Comparison of ENCODE assay signal across 1 cellular context in genomic region chr15:51622269-51623180, GRCh38.
A peak's percentile ranks its signal among the peaks of the same experiment; 100 is the strongest.
TF ChIP-seq lines count a peak whose summit lies in the region.

A gene with protein sequence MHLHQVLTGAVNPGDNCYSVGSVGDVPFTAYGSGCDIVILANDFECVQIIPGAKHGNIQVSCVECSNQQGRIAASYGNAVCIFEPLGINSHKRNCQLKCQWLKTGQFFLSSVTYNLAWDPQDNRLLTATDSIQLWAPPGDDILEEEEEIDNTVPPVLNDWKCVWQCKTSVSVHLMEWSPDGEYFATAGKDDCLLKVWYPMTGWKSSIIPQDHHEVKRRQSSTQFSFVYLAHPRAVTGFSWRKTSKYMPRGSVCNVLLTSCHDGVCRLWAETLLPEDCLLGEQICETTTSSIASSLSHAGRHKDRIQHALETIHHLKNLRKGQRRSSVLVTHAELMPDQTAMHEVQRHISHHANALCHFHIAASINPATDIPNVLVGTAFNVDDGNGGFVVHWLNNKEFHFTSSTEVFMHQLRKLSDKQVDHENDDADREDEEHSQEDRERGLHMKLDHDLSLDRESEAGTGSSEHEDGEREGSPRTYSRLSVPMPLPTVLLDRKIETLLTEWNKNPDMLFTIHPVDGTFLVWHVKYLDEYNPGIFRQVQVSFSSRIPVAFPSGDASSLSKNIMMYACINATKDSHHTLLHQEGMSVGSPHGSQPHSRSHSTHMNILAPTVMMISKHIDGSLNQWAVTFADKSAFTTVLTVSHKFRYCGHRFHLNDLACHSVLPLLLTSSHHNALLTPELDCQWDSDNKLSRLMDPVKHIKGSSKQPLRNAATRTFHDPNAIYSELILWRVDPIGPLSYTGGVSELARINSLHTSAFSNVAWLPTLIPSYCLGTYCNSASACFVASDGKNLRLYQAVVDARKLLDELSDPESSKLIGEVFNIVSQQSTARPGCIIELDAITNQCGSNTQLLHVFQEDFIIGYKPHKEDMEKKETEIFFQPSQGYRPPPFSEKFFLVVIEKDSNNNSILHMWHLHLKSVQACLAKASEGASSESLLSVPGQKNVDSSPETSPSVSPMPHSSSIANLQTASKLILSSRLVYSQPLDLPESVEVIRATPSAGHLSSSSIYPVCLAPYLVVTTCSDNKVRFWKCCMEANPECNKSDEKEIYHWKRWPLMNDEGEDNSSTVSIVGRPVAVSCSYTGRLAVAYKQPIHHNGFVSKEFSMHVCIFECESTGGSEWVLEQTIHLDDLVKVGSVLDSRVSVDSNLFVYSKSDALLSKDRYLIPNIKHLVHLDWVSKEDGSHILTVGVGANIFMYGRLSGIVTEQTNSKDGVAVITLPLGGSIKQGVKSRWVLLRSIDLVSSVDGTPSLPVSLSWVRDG (N-terminal part only) (minus strand): TSS chr15:51622771. CDS start chr15:51622545, 226 bp downstream.

TF ChIP-seq in K562, 482 proteins besides CTCF, POLR2A, EP300 and RAD21 (continued from another document and continues in another):
- TF ChIP-seq CBX3 (IDR thresholded peaks at IDR 0.05; ENCODE audit: borderline replicate concordance in 1 of 2, low read length in 2 of 2) (no peak), SIN3B (IDR thresholded peaks at IDR 0.05; ENCODE audit: low read depth) (no peak), PHF21A (IDR thresholded peaks at IDR 0.05; ENCODE audit: borderline replicate concordance, low read depth) (peak; percentile 8; the same call in 1 of the 2 replicates), CBX5 (IDR thresholded peaks at IDR 0.05; ENCODE audit: borderline replicate concordance, low read depth) (no peak), POLR2H (tag; IDR thresholded peaks at IDR 0.05; ENCODE audit: low read depth) (no peak), BRCA1 (IDR thresholded peaks at IDR 0.05) (no peak), BRCA1 (CRISPR knock-in tag; IDR thresholded peaks at IDR 0.05) (no peak), CTBP1 (IDR thresholded peaks at IDR 0.05; ENCODE audit: borderline replicate concordance) (peak; percentile 57; the same call in 1 of the 2 replicates), HMBOX1 (IDR thresholded peaks at IDR 0.05) (no peak), CBX2 (IDR thresholded peaks at IDR 0.05; ENCODE audit: insufficient read depth, low read length, poor library complexity, severe bottlenecking) (no peak), NR2F6 (CRISPR knock-in tag; IDR thresholded peaks at IDR 0.05) (no peak), ZNF740 (CRISPR knock-in tag; IDR thresholded peaks at IDR 0.05) (no peak), ZNF740 (tag; IDR thresholded peaks at IDR 0.05) (no peak), NCOA6 (IDR thresholded peaks at IDR 0.05) (no peak), BDP1 (IDR thresholded peaks at IDR 0.05; ENCODE audit: insufficient read depth, insufficient read length) (no peak), GTF2E2 (tag; IDR thresholded peaks at IDR 0.05) (no peak), ZNF384 (IDR thresholded peaks at IDR 0.05; ENCODE audit: low read depth, low read length) (no peak), CHD1 (IDR thresholded peaks at IDR 0.05; ENCODE audit: low read length) (no peak), TBP (optimal IDR thresholded peaks at IDR 0.05; ENCODE audit: low read depth, low read length) (no peak), KDM5B (IDR thresholded peaks at IDR 0.05; ENCODE audit: insufficient replicate concordance, low read depth, low read length) (peak; percentile 49), ZFX (CRISPR knock-in tag; IDR thresholded peaks at IDR 0.05) (peak; percentile 39; the same call in 1 of the 2 replicates), TEAD1 (CRISPR knock-in tag; IDR thresholded peaks at IDR 0.05) (no peak; a peak in 1 of 4 replicates), SAFB2 (IDR thresholded peaks at IDR 0.05; ENCODE audit: borderline replicate concordance, low read depth, low read length, severe bottlenecking) (no peak)
- TF ChIP-seq, protein P1, sequence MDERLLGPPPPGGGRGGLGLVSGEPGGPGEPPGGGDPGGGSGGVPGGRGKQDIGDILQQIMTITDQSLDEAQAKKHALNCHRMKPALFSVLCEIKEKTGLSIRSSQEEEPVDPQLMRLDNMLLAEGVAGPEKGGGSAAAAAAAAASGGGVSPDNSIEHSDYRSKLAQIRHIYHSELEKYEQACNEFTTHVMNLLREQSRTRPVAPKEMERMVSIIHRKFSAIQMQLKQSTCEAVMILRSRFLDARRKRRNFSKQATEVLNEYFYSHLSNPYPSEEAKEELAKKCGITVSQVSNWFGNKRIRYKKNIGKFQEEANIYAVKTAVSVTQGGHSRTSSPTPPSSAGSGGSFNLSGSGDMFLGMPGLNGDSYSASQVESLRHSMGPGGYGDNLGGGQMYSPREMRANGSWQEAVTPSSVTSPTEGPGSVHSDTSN (CRISPR knock-in tag; IDR thresholded peaks at IDR 0.05; ENCODE audit: low read depth): no peak
- TF ChIP-seq, protein P1 (tag; conservative IDR thresholded peaks at IDR 0.05; ENCODE audit: low read depth): no peak
- TF ChIP-seq, protein P2, sequence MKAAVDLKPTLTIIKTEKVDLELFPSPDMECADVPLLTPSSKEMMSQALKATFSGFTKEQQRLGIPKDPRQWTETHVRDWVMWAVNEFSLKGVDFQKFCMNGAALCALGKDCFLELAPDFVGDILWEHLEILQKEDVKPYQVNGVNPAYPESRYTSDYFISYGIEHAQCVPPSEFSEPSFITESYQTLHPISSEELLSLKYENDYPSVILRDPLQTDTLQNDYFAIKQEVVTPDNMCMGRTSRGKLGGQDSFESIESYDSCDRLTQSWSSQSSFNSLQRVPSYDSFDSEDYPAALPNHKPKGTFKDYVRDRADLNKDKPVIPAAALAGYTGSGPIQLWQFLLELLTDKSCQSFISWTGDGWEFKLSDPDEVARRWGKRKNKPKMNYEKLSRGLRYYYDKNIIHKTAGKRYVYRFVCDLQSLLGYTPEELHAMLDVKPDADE (conservative IDR thresholded peaks at IDR 0.05; ENCODE audit: control insufficient read depth, low read depth, low read length): 0 out of 2 replicates have a peak, but pooled peaks have one; percentile 42
- TF ChIP-seq, protein P3, sequence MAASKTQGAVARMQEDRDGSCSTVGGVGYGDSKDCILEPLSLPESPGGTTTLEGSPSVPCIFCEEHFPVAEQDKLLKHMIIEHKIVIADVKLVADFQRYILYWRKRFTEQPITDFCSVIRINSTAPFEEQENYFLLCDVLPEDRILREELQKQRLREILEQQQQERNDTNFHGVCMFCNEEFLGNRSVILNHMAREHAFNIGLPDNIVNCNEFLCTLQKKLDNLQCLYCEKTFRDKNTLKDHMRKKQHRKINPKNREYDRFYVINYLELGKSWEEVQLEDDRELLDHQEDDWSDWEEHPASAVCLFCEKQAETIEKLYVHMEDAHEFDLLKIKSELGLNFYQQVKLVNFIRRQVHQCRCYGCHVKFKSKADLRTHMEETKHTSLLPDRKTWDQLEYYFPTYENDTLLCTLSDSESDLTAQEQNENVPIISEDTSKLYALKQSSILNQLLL (CRISPR knock-in tag; IDR thresholded peaks at IDR 0.05; ENCODE audit: borderline replicate concordance): no peak
- TF ChIP-seq, protein P4, sequence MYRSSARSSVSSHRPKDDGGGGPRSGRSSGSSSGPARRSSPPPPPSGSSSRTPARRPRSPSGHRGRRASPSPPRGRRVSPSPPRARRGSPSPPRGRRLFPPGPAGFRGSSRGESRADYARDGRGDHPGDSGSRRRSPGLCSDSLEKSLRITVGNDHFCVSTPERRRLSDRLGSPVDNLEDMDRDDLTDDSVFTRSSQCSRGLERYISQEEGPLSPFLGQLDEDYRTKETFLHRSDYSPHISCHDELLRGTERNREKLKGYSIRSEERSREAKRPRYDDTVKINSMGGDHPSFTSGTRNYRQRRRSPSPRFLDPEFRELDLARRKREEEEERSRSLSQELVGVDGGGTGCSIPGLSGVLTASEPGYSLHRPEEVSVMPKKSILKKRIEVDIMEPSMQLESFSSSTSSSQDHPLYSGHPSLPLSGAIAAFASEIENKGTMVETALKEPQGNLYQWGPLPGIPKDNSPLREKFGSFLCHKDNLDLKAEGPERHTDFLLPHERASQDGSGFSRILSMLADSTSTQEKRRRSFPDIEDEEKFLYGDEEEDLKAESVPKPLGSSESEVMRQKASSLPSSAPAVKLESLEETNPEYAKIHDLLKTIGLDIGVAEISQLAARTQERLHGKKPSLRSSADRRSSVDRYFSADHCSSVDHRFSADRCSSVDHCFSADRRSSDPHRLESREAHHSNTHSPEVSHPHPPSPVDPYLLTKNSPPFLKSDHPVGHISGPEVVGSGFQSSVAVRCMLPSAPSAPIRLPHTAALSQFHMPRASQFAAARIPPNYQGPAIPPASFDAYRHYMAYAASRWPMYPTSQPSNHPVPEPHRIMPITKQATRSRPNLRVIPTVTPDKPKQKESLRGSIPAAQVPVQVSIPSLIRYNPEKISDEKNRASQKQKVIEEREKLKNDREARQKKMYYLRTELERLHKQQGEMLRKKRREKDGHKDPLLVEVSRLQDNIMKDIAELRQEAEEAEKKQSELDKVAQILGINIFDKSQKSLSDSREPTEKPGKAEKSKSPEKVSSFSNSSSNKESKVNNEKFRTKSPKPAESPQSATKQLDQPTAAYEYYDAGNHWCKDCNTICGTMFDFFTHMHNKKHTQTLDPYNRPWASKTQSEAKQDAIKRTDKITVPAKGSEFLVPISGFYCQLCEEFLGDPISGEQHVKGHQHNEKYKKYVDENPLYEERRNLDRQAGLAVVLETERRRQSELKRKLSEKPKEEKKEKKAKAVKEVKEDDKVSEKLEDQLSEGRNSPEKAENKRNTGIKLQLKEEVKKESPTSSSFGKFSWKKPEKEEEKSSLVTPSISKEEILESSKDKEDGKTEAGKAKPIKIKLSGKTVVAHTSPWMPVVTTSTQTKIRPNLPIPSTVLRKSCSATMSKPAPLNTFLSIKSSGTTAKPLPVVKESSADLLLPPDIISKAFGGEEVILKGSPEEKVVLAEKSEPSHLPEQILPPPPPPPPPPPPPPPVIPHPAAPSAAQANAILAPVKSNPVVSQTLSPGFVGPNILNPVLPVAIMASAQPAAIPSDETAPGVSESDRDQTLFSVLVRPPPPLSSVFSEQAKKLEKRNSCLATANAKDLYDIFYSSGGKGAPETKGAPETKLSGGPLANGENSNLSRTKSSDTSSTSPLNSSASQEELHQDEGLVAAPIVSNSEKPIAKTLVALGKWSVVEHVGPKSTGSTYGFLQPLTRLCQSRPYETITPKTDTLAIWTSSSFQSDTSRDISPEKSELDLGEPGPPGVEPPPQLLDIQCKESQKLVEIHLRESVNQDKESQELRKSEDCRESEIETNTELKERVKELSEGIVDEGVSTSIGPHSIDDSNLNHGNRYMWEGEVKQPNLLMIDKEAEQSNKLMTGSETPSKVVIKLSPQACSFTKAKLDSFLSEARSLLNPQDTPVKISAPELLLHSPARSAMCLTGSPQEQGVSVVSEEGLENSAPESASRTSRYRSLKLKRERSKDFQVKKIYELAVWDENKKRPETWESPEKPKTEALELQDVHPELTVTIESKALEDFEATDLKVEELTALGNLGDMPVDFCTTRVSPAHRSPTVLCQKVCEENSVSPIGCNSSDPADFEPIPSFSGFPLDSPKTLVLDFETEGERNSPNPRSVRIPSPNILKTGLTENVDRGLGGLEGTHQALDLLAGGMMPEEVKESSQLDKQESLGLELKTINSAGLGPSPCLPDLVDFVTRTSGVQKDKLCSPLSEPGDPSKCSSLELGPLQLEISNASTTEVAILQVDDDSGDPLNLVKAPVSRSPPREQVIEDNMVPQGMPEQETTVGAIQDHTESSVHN (IDR thresholded peaks at IDR 0.05; ENCODE audit: borderline replicate concordance in 1 of 2, low read depth in 1 of 2): no peak
